8 cellular contexts compared by ENCODE assay signal in the genomic region with DNA sequence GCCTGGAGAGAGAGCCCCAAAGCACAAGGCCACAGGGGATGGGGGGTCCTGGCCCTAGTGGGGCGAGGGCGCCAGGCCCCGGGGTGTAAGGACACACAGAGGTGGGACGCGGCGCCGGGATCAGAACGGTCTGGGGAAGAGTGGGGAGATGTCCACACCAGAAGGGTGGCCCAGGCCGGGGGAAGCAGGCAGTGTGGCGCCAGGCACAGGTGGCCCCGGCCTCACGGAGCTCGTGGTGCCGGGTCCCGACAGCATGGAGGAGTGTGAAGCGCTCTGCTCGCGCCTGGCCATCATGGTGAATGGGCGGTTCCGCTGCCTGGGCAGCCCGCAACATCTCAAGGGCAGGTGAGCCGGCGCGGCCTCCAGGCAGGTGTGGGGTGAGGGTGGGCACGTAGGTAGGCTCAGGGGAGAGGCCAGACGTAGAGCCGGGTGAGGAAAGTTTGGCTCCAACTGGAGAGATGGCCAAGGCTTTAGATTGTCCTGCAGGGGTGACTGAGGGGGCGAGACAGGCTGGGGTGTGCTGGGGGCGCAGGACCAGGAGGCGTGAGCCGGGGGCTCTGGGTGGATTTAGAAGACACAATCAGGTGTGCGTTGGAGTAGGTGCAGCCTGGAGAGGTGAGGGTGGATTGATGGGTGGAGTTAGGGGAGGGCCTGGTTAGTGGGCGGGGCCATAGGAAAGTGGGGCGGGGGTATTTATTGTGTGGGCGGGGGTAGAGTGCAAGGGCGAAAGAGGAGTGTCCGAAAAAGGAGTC. TPM values are rescaled to one million over a fixed set of nuclear protein-coding genes. Genes with fewer than 3 reads are reported as not detected.
DNase-seq lines count a peak whose midpoint lies in the region; ATAC-seq and TF ChIP-seq lines count a peak whose summit lies in the region.

No MANE protein-coding gene starts in this region.

- in situ Hi-C loops in IMR-90 (cut with MboI; ENCODE audit: low sequenced_read_pairs): no loop called here

- no peaks in the 10 kb centered on the region for H3K36me3 ChIP-seq in IMR-90 (ENCODE audit: control insufficient read depth, insufficient read depth, low read length)
- no peaks in the 10 kb centered on the region for H3K36me3 ChIP-seq in neuronal stem cell (replicated peaks in 1 of 2; ENCODE audit: control insufficient read depth in 2 of 2, insufficient read depth in 2 of 2, low read length in 2 of 2)
- no peaks in the 10 kb centered on the region for H3K36me3 ChIP-seq in thyroid gland

- H4K91ac ChIP-seq in IMR-90 (ENCODE audit: insufficient read depth, low read depth, low read length) (no peak overlapping the region), neuronal stem cell (ENCODE audit: low read depth, low read length, poor library complexity) (no peak overlapping the region)

- H3K4me3 ChIP-seq in IMR-90 (ENCODE audit: insufficient read depth, low read depth, low read length): no peak overlapping the region
- H3K4me3 ChIP-seq in neuronal stem cell (ENCODE audit: low read length in 2 of 2): no peak overlapping the region
- no peak overlapping the region for H3K4me3 ChIP-seq in thyroid gland (replicated peaks in 1 of 3)

- H3K4me2 ChIP-seq in IMR-90 (ENCODE audit: low read depth, low read length): no peak overlapping the region
- H3K4me2 ChIP-seq in neuronal stem cell (ENCODE audit: insufficient read depth, low read length, poor library complexity, severe bottlenecking): no peak overlapping the region

- H2BK5ac ChIP-seq in IMR-90 (ENCODE audit: low read depth, low read length, poor library complexity, severe bottlenecking) (no peak overlapping the region), neuronal stem cell (ENCODE audit: low read length) (no peak overlapping the region)

- H4K5ac ChIP-seq in IMR-90 (ENCODE audit: low read depth, low read length): no peak overlapping the region

- H3K14ac ChIP-seq in IMR-90 (replicated peaks; ENCODE audit: low read depth, low read length) (no peak overlapping the region), neuronal stem cell (ENCODE audit: low read length) (peak overlapping the region; percentile 71)

- H3K4ac ChIP-seq in IMR-90 (ENCODE audit: low read depth, low read length) (no peak overlapping the region), neuronal stem cell (ENCODE audit: low read length) (no peak overlapping the region)

- 92% methylated on average over 15 of the region's 37 CpGs; no CpG with 5 or more reads in 1 of the 2 experiments for WGBS in IMR-90 (ENCODE audit: extremely low coverage in 2 of 2, insufficient read length in 1 of 2), 2 experiments
- WGBS in neuronal stem cell (ENCODE audit: extremely low coverage in 2 of 2, insufficient read length in 2 of 2, insufficient replicate concordance in 1 of 2), 2 donors: no CpG with 5 or more reads among the region's 37 CpGs
- WGBS in thyroid gland, 2 donors: 68 to 89% methylated on average over 28 to 37 of the region's 37 CpGs

- no peak overlapping the region for H2BK120ac ChIP-seq in IMR-90 (ENCODE audit: low read depth, low read length)
- H2BK120ac ChIP-seq in neuronal stem cell (ENCODE audit: low read depth, low read length): no peak overlapping the region

- no TSS peak for BruUV-seq in IMR-90 (replicated peaks; lab: Mats Ljungman, UMichigan)

- no peak for ATAC-seq in IMR-90 (ENCODE audit: low read depth)
- ATAC-seq in effector memory CD8-positive, alpha-beta T cell (replicated peaks): no peak
- ATAC-seq in HG03135 (IDR thresholded peaks at IDR 0.05; ENCODE audit: unreplicated experiment): no peak
- no peak for ATAC-seq in T-cell (replicated peaks in 1 of 4)

- H3K23ac ChIP-seq in IMR-90 (ENCODE audit: low read depth, low read length) (no peak overlapping the region), neuronal stem cell (ENCODE audit: low read depth, low read length, poor library complexity) (peak overlapping the region; percentile 89)

- H2BK15ac ChIP-seq in IMR-90 (ENCODE audit: low read depth, low read length): no peak overlapping the region
- H2BK15ac ChIP-seq in neuronal stem cell (ENCODE audit: low read length): peak overlapping the region; percentile 71

- H4K8ac ChIP-seq in IMR-90 (ENCODE audit: low read depth in 2 of 2, low read length in 2 of 2) (no peak overlapping the region), neuronal stem cell (ENCODE audit: low read depth, low read length) (no peak overlapping the region)

- H2AK9ac ChIP-seq in IMR-90 (replicated peaks; ENCODE audit: low read depth, low read length, poor library complexity): no peak overlapping the region

- no peak for TF ChIP-seq RAD21 in IMR-90 (IDR thresholded peaks at IDR 0.05; ENCODE audit: low read length)

- DNase-seq in NCI-H1105 (lab: John Stamatoyannopoulos, UW) (peak; percentile 39), NCI-H1105 treated with DMSO at 0.1 percent for 48 hours (lab: John Stamatoyannopoulos, UW) (no peak), IMR-90 (no peak), neuronal stem cell (ENCODE audit: low spot score) (no peak), T-cell (no peak), thyroid gland (no peak)
- DNase-seq in effector memory CD8-positive, alpha-beta T cell: no peak

- no peaks in the 10 kb centered on the region for H3K9me3 Mint-ChIP-seq in effector memory CD8-positive, alpha-beta T cell
- H3K9me3 Mint-ChIP-seq in T-cell: no peaks in the 10 kb centered on the region

- no peak for TF ChIP-seq CTCF in IMR-90 (conservative IDR thresholded peaks at IDR 0.05; ENCODE audit: low read depth, low read length)
- no peak for TF ChIP-seq CTCF in thyroid gland (IDR thresholded peaks at IDR 0.05)

- no peak overlapping the region for H2BK20ac ChIP-seq in IMR-90 (ENCODE audit: low read depth, low read length)

- no peaks in the 10 kb centered on the region for H3K79me1 ChIP-seq in IMR-90 (ENCODE audit: low read depth in 1 of 2, low read length in 2 of 2)
- H3K79me1 ChIP-seq in neuronal stem cell (ENCODE audit: low read depth, low read length): peaks cover 3% of the 10 kb centered on the region

- no peak overlapping the region for H2BK12ac ChIP-seq in neuronal stem cell (ENCODE audit: low read length)

- H3K9me1 ChIP-seq in IMR-90 (ENCODE audit: insufficient read depth, low read length): no peaks in the 10 kb centered on the region

- POLR2A ChIA-PET in IMR-90 (lab: Charles Lee; ENCODE audit: unreplicated experiment) (no interaction called here), T-cell (lab: Charles Lee) (interaction anchor here (0.6 to 0.8 kb wide), 5 partner anchors 11 to 65 kb away, joined by 3 to 10 read pairs (median 4); no protein-coding TSS in a partner anchor)

- H3K18ac ChIP-seq in IMR-90 (ENCODE audit: low read depth, low read length) (no peak overlapping the region), neuronal stem cell (ENCODE audit: low read length) (no peak overlapping the region)

- intact Hi-C loops in IMR-90 (cut with micrococcal nuclease) (no loop called here), thyroid gland (cut with DNase I) (no loop called here)

- dilution Hi-C loops in IMR-90 (cut with HindIII; ENCODE audit: low sequenced_read_pairs, unreplicated experiment): no loop called here

- H3K27ac Mint-ChIP-seq in effector memory CD8-positive, alpha-beta T cell: peak overlapping the region in 1 of 2 donors; percentile 96
- H3K27ac Mint-ChIP-seq in T-cell: peak overlapping the region in 1 of 2 donors; percentile 16

- CTCF ChIA-PET in IMR-90 (lab: Yijun Ruan, JAX) (interaction anchor here (0.6 to 1.6 kb wide), 3 partner anchors 9 to 127 kb away, joined by 3 read pairs; no protein-coding TSS in a partner anchor), T-cell (lab: Charles Lee) (interaction anchor here (1.1 to 1.4 kb wide), 4 partner anchors 11 to 140 kb away, joined by 3 to 11 read pairs (median 3); a partner anchor contains a TSS)

- no peaks in the 10 kb centered on the region for H3K27me3 Mint-ChIP-seq in effector memory CD8-positive, alpha-beta T cell
- no peaks in the 10 kb centered on the region for H3K27me3 Mint-ChIP-seq in T-cell

- peak overlapping the region; percentile 93 to 96 for H3K4me3 Mint-ChIP-seq in effector memory CD8-positive, alpha-beta T cell
- H3K4me3 Mint-ChIP-seq in T-cell: peak overlapping the region in 1 of 3 donors; percentile 90

- H3K56ac ChIP-seq in IMR-90 (ENCODE audit: extremely low read depth, insufficient read depth, low read length): no peak overlapping the region

- H2AK5ac ChIP-seq in IMR-90 (ENCODE audit: low read depth, low read length) (no peak overlapping the region), neuronal stem cell (ENCODE audit: low read depth, low read length) (peak overlapping the region; percentile 89)

- peaks cover 26 to 29% of the 10 kb centered on the region in 2 donors for H3K4me1 Mint-ChIP-seq in effector memory CD8-positive, alpha-beta T cell (ENCODE audit: low read depth in 2 of 2)
- peaks cover 27 to 33% (median 31%) of the 10 kb centered on the region in 3 donors for H3K4me1 Mint-ChIP-seq in T-cell

- H2AFZ ChIP-seq in IMR-90 (replicated peaks; ENCODE audit: low read length, poor library complexity): peak overlapping the region; percentile 41
- H2AFZ ChIP-seq in neuronal stem cell (ENCODE audit: low read length): no peak overlapping the region

- H3K9ac ChIP-seq in IMR-90 (ENCODE audit: low read depth, low read length) (no peak overlapping the region), neuronal stem cell (ENCODE audit: low read depth, low read length, poor library complexity) (no peak overlapping the region)

- TF ChIP-seq POLR2A in IMR-90 (IDR thresholded peaks at IDR 0.05; ENCODE audit: low read depth, low read length) (no peak), thyroid gland (IDR thresholded peaks at IDR 0.05) (no peak)

- 0 out of 2 replicates have a peak, but pooled peaks cover 6% of the 10 kb centered on the region for H4K20me1 ChIP-seq in IMR-90 (ENCODE audit: insufficient read depth, low read length)

- peaks cover 3% of the 10 kb centered on the region; the same call in 1 of the 2 replicates for H3K4me1 ChIP-seq in IMR-90 (ENCODE audit: control insufficient read depth, insufficient read depth, low read length)
- peaks cover 8 to 12% of the 10 kb centered on the region in 2 donors for H3K4me1 ChIP-seq in neuronal stem cell (ENCODE audit: control insufficient read depth in 2 of 2, insufficient read depth in 1 of 2, low read depth in 1 of 2, low read length in 2 of 2)
- peaks cover 3 to 34% of the 10 kb centered on the region in 2 donors for H3K4me1 ChIP-seq in thyroid gland

- no peak overlapping the region for H3K27ac ChIP-seq in IMR-90 (ENCODE audit: insufficient read depth, low read length)
- H3K27ac ChIP-seq in neuronal stem cell (replicated peaks; ENCODE audit: low read length): no peak overlapping the region
- no peak overlapping the region for H3K27ac ChIP-seq in thyroid gland

- H3K27me3 ChIP-seq in IMR-90 (ENCODE audit: control insufficient read depth, insufficient read depth, low read length) (peaks cover 18% of the 10 kb centered on the region), neuronal stem cell (ENCODE audit: control insufficient read depth in 3 of 3, insufficient read depth in 3 of 3, low read depth in 1 of 3, low read length in 3 of 3) (peaks cover 3 to 37% (median 36%) of the 10 kb centered on the region in 3 experiments), thyroid gland (peaks cover 5% of the 10 kb centered on the region)

- H3K9me3 ChIP-seq in IMR-90 (ENCODE audit: control insufficient read depth, insufficient read depth, low read length) (no peaks in the 10 kb centered on the region; the same call in 1 of the 2 replicates), neuronal stem cell (replicated peaks in 1 of 2; ENCODE audit: control insufficient read depth in 2 of 2, insufficient read depth in 1 of 2, low read depth in 1 of 2, low read length in 2 of 2) (peaks cover 0 to 5% of the 10 kb centered on the region in 2 donors), thyroid gland (no peaks in the 10 kb centered on the region)

- peaks cover 42% of the 10 kb centered on the region for H3K36me3 Mint-ChIP-seq in effector memory CD8-positive, alpha-beta T cell (ENCODE audit: insufficient read depth)
- H3K36me3 Mint-ChIP-seq in T-cell: peaks cover 7% of the 10 kb centered on the region

RNA-seq across cellular contexts. Expression of a gene that starts 2.9 kb away (rescaled TPM):
- total RNA-seq in IMR-90 (2012; rRNA removed) (0.83 and 1.3 TPM in 2 replicates), T-cell (1,000 to 10,000 TPM in 3 of 5 donors, 100 to 1,000 TPM in 2; 729 to 1,130 (median 1,073) TPM), thyroid gland (10 to 100 TPM; 11.5 to 19.8 (median 14.4) TPM)
- polyA plus RNA-seq in IMR-90 (2012; rRNA removed): 1.4 and 1.7 TPM in 2 replicates
- polyA plus RNA-seq in IMR-90 (2012; cell fraction: cytosol; rRNA removed): 2.0 and 2.2 TPM in 2 replicates
- 3.0 and 10.5 TPM in 2 replicates for polyA plus RNA-seq in IMR-90 (2012; cell fraction: nucleus; rRNA removed; ENCODE audit: low replicate concordance)
- polyA plus RNA-seq in neuronal stem cell (2013, experiment 1 of 2): 6.9 TPM
- 7.4 TPM for polyA plus RNA-seq in neuronal stem cell (2013, experiment 2 of 2)

RNA-seq across cellular contexts. Expression of a gene that starts 24.2 kb away (rescaled TPM):
- total RNA-seq in IMR-90 (2012; rRNA removed) (0.36 and 0.56 TPM in 2 replicates), T-cell (100 to 1,000 TPM; 166 to 217 (median 178) TPM), thyroid gland (10 to 100 TPM; 15.5 to 58.7 (median 29.8) TPM)
- polyA plus RNA-seq in IMR-90 (2012; rRNA removed): 3.2 and 3.3 TPM in 2 replicates
- polyA plus RNA-seq in IMR-90 (2012; cell fraction: cytosol; rRNA removed): 3.0 and 3.3 TPM in 2 replicates
- 21.0 and 42.9 TPM in 2 replicates for polyA plus RNA-seq in IMR-90 (2012; cell fraction: nucleus; rRNA removed; ENCODE audit: low replicate concordance)
- polyA plus RNA-seq in neuronal stem cell (2013, experiment 1 of 2): 9.4 TPM
- polyA plus RNA-seq in neuronal stem cell (2013, experiment 2 of 2): 8.0 TPM

RNA-seq across cellular contexts. Expression of a gene that starts 31.1 kb away (rescaled TPM):
- total RNA-seq in IMR-90 (2012; rRNA removed): 195 and 294 TPM in 2 replicates
- polyA plus RNA-seq in IMR-90 (2012; rRNA removed): 391 and 449 TPM in 2 replicates
- polyA plus RNA-seq in IMR-90 (2012; cell fraction: cytosol; rRNA removed): 408 and 821 TPM in 2 replicates
- polyA plus RNA-seq in IMR-90 (2012; cell fraction: nucleus; rRNA removed; ENCODE audit: low replicate concordance): 242 and 436 TPM in 2 replicates
- 201 TPM for polyA plus RNA-seq in neuronal stem cell (2013, experiment 1 of 2)
- polyA plus RNA-seq in neuronal stem cell (2013, experiment 2 of 2): 197 TPM
- total RNA-seq in T-cell: 100 to 1,000 TPM in 3 of 5 donors, 10 to 100 TPM in 2; 75.7 to 119 (median 101) TPM
- 100 to 1,000 TPM in 3 of 4 donors, 10 to 100 TPM in 1; 87.6 to 264 (median 163) TPM for total RNA-seq in thyroid gland

RNA-seq across cellular contexts. Expression of a gene that starts 37.7 kb away (rescaled TPM):
- 270 and 272 TPM in 2 replicates for total RNA-seq in IMR-90 (2012; rRNA removed)
- polyA plus RNA-seq in IMR-90 (2012; rRNA removed): 385 and 395 TPM in 2 replicates
- polyA plus RNA-seq in IMR-90 (2012; cell fraction: cytosol; rRNA removed): 751 and 1,323 TPM in 2 replicates
- polyA plus RNA-seq in IMR-90 (2012; cell fraction: nucleus; rRNA removed; ENCODE audit: low replicate concordance): 398 and 523 TPM in 2 replicates
- polyA plus RNA-seq in neuronal stem cell (2013, experiment 1 of 2): 235 TPM
- polyA plus RNA-seq in neuronal stem cell (2013, experiment 2 of 2): 243 TPM
- 100 to 1,000 TPM; 239 to 385 (median 314) TPM for total RNA-seq in T-cell
- 10 to 100 TPM; 60.7 to 88.2 (median 82.2) TPM for total RNA-seq in thyroid gland

RNA-seq across cellular contexts. Expression of a gene that starts 39.7 kb away (rescaled TPM):
- total RNA-seq in IMR-90 (2012; rRNA removed) (357 and 415 TPM in 2 replicates), T-cell (100 to 1,000 TPM; 139 to 221 (median 196) TPM), thyroid gland (100 to 1,000 TPM; 350 to 485 (median 414) TPM)
- 1,083 and 1,136 TPM in 2 replicates for polyA plus RNA-seq in IMR-90 (2012; rRNA removed)
- polyA plus RNA-seq in IMR-90 (2012; cell fraction: cytosol; rRNA removed): 2,056 and 2,058 TPM in 2 replicates
- 1,128 and 1,215 TPM in 2 replicates for polyA plus RNA-seq in IMR-90 (2012; cell fraction: nucleus; rRNA removed; ENCODE audit: low replicate concordance)
- 755 TPM for polyA plus RNA-seq in neuronal stem cell (2013, experiment 1 of 2)
- 706 TPM for polyA plus RNA-seq in neuronal stem cell (2013, experiment 2 of 2)

Comparison
In these comparisons a context has a peak if more than half of its experiments do, and no peak if none do; other contexts are left out.
1. RNA of a gene that starts 2.9 kb away (total RNA-seq): 729 to 1,130 TPM in T-cell; 11.5 to 19.8 TPM in thyroid gland and 0.83 to 1.3 TPM in IMR-90; every median in the first group is over 10 times any median in the second.
2. RNA of a gene that starts 24.2 kb away (total RNA-seq): 166 to 217 TPM in T-cell and 15.5 to 58.7 TPM in thyroid gland; 0.36 to 0.56 TPM in IMR-90; every median in the first group is over 10 times any median in the second.